In the genomic region with DNA sequence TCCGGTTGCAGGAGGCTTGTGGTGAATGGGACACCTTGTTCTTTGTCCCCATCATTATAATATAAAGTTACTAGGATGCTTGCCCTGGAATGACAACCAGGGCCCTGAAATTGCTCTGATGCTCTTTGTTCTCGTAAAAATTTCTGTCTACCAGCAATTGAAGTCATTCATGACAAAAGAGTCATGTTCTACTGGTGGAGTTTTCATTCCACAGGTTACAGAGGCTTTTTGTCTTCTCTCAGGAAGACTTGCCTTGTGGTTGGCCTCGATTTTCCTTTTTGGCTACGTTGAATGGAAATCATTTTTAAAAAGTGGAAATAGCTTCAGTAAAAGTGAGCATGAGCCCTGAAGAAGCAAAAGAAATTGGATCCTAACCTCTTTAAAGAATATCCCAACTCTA, we compare ENCODE assay signal across 21 cellular contexts.
"Had no signal": no experiment of that assay in that cellular context is flagged by ENCODE, and none has a peak within 500 bp of the region (broad histone marks: within the 10 kb centered on the region; RNA-seq: fewer than 3 reads in every experiment).

No MANE protein-coding gene starts in this region.

- H3K36me3 Mint-ChIP-seq: activated naive CD8-positive, alpha-beta T cell treated with anti-CD3 and anti-CD28 coated beads, Interleukin-2, amount 10 ng/mL, durations not matched to agents 7 days and 5 days had no signal

- H3K4me1 ChIP-seq: gastrocnemius medialis, left lung, suprapubic skin had no signal

- H3K9me2 ChIP-seq: SK-N-SH had no signal

- H3K36me3 ChIP-seq: brain microvascular endothelial cell, gastrocnemius medialis, left lung had no signal

- H3K9me3 Mint-ChIP-seq: activated CD4-positive, alpha-beta T cell treated with anti-CD3 and anti-CD28 coated beads, Interleukin-2, amount 10 ng/mL, durations not matched to agents 7 days and 5 days; activated naive CD8-positive, alpha-beta T cell treated with anti-CD3 and anti-CD28 coated beads, Interleukin-2, amount 10 ng/mL, durations not matched to agents 7 days and 5 days; activated T-cell treated with anti-CD3 and anti-CD28 coated beads, Interleukin-2, amount 50 U/mL, for 24 hours; activated T-helper 2 cell treated with anti-CD3 and anti-CD28 coated beads, Interferon-gamma antibody, Interleukin-2, Interleukin-4, amounts not matched to agents 10 μg/mL and 5 μg/mL and 100 μg/mL, durations not matched to agents 14 hours and 24 hours and 36 hours; naive thymus-derived CD8-positive, alpha-beta T cell; stimulated activated naive CD8-positive, alpha-beta T cell treated with anti-CD3 and anti-CD28 coated beads, Interleukin-15, Interleukin-2, amounts not matched to agents 100 ng/mL and 50 ng/mL, for 24 hours had no signal

- H3K4me2 ChIP-seq: SK-N-SH had no signal

- H3K4me3 ChIP-seq: gastrocnemius medialis, left lung, suprapubic skin had no signal

- H3K27ac ChIP-seq: brain microvascular endothelial cell, gastrocnemius medialis, left lung, suprapubic skin had no signal

- H3K27me3 ChIP-seq: brain microvascular endothelial cell, gastrocnemius medialis, left lung, suprapubic skin had no signal

- H3K27me3 Mint-ChIP-seq: activated T-cell treated with anti-CD3 and anti-CD28 coated beads, Interleukin-2, amount 50 U/mL, for 24 hours; progenitor cell of endocrine pancreas; stimulated activated naive CD8-positive, alpha-beta T cell treated with anti-CD3 and anti-CD28 coated beads, Interleukin-15, Interleukin-2, amounts not matched to agents 100 ng/mL and 50 ng/mL, for 24 hours had no signal

- H3K9me3 ChIP-seq: gastrocnemius medialis, left lung, SK-N-SH, suprapubic skin had no signal

- H3K27ac Mint-ChIP-seq: activated CD4-positive, alpha-beta T cell treated with anti-CD3 and anti-CD28 coated beads, Interleukin-2, amount 10 ng/mL, durations not matched to agents 7 days and 5 days; activated CD8-positive, alpha-beta T cell treated with anti-CD3 and anti-CD28 coated beads, Interleukin-2, amount 10 ng/mL, durations not matched to agents 7 days and 5 days; activated naive CD8-positive, alpha-beta T cell treated with anti-CD3 and anti-CD28 coated beads, Interleukin-2, amount 10 ng/mL, durations not matched to agents 7 days and 5 days; activated T-cell treated with anti-CD3 and anti-CD28 coated beads, Interleukin-2, amount 50 U/mL, for 24 hours; activated T-helper 2 cell treated with anti-CD3 and anti-CD28 coated beads, Interferon-gamma antibody, Interleukin-2, Interleukin-4, amounts not matched to agents 10 μg/mL and 5 μg/mL and 100 μg/mL, durations not matched to agents 14 hours and 24 hours and 36 hours; progenitor cell of endocrine pancreas; stimulated activated naive CD8-positive, alpha-beta T cell treated with anti-CD3 and anti-CD28 coated beads, Interleukin-15, Interleukin-2, amounts not matched to agents 100 ng/mL and 50 ng/mL, for 24 hours had no signal

- H3K4me3 Mint-ChIP-seq: activated CD4-positive, alpha-beta T cell treated with anti-CD3 and anti-CD28 coated beads, Interleukin-2, amount 10 ng/mL, durations not matched to agents 7 days and 5 days; activated CD8-positive, alpha-beta T cell treated with anti-CD3 and anti-CD28 coated beads, Interleukin-2, amount 10 ng/mL, durations not matched to agents 7 days and 5 days; activated naive CD8-positive, alpha-beta T cell treated with anti-CD3 and anti-CD28 coated beads, Interleukin-2, amount 10 ng/mL, durations not matched to agents 7 days and 5 days; activated T-cell treated with anti-CD3 and anti-CD28 coated beads, Interleukin-2, amount 50 U/mL, for 24 hours; naive thymus-derived CD8-positive, alpha-beta T cell; stimulated activated naive CD8-positive, alpha-beta T cell treated with anti-CD3 and anti-CD28 coated beads, Interleukin-15, Interleukin-2, amounts not matched to agents 100 ng/mL and 50 ng/mL, for 24 hours had no signal

- H3K9ac ChIP-seq: SK-N-SH had no signal

- DNase-seq: activated CD4-positive, alpha-beta T cell treated with anti-CD3 and anti-CD28 coated beads, Interleukin-2, amount 10 ng/mL, durations not matched to agents 7 days and 5 days; activated CD8-positive, alpha-beta T cell treated with anti-CD3 and anti-CD28 coated beads, Interleukin-2, amount 10 ng/mL, durations not matched to agents 7 days and 5 days; activated naive CD4-positive, alpha-beta T cell treated with Interleukin-2 at 50 U/mL for 16 hours; activated naive CD8-positive, alpha-beta T cell treated with anti-CD3 and anti-CD28 coated beads, Interleukin-2, amount 10 ng/mL, durations not matched to agents 7 days and 5 days; activated T-cell treated with anti-CD3 and anti-CD28 coated beads, Interleukin-2, amount 50 U/mL, for 24 hours; anterior cingulate cortex; brain microvascular endothelial cell; cortex of kidney; effector CD4-positive, alpha-beta T cell; gastrocnemius medialis; left lung; mesenchymal stem cell; naive thymus-derived CD8-positive, alpha-beta T cell; T-helper 1 cell; T1000; trophoblast cell had no signal
